Comparison of ENCODE assay signal across 12 cellular contexts in the genomic region with DNA sequence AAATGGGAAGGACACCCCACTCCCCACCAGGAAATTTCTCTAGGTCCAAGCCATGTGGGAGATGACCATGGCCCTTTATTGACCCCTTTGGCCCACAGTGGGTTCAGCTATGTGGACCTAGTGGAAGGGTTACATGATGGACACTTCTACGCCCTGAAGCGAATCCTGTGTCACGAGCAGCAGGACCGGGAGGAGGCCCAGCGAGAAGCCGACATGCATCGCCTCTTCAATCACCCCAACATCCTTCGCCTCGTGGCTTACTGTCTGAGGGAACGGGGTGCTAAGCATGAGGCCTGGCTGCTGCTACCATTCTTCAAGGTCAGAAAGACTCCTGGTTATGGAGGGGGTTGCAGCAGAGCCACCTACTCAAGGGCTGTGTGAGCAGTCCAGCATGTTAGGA. TPM values are rescaled to one million over a fixed set of nuclear protein-coding genes. Genes with fewer than 3 reads are reported as not detected.
DNase-seq lines count a peak whose midpoint lies in the region; ATAC-seq and TF ChIP-seq lines count a peak whose summit lies in the region.
"Had no signal": no experiment of that assay in that cellular context is flagged by ENCODE, and none has a peak within 500 bp of the region (broad histone marks: within the 10 kb centered on the region; RNA-seq: fewer than 3 reads in every experiment).

No MANE protein-coding gene starts in this region.

- no peak for TF ChIP-seq CTCF in activated CD8-positive, alpha-beta T cell treated with anti-CD3 and anti-CD28 coated beads for 36 hours (IDR thresholded peaks at IDR 0.05)
- TF ChIP-seq CTCF in stomach (IDR thresholded peaks at IDR 0.05): no peak

- TF ChIP-seq POLR2A in stomach (IDR thresholded peaks at IDR 0.05): no peak

- no peaks in the 10 kb centered on the region for H3K9me3 Mint-ChIP-seq in activated CD4-positive, alpha-beta T cell treated with anti-CD3 and anti-CD28 coated beads, Interleukin-2, amount 10 ng/mL, durations not matched to agents 7 days and 5 days
- no peaks in the 10 kb centered on the region for H3K9me3 Mint-ChIP-seq in activated CD8-positive, alpha-beta T cell treated with anti-CD3 and anti-CD28 coated beads for 36 hours

- peaks cover 77% of the 10 kb centered on the region for H3K4me1 Mint-ChIP-seq in activated CD4-positive, alpha-beta T cell treated with anti-CD3 and anti-CD28 coated beads, Interleukin-2, amount 10 ng/mL, durations not matched to agents 7 days and 5 days
- peaks cover 73% of the 10 kb centered on the region for H3K4me1 Mint-ChIP-seq in activated CD8-positive, alpha-beta T cell treated with anti-CD3 and anti-CD28 coated beads for 36 hours (ENCODE audit: low read depth)

- peak overlapping the region; percentile 99 for H3K27ac Mint-ChIP-seq in activated CD4-positive, alpha-beta T cell treated with anti-CD3 and anti-CD28 coated beads, Interleukin-2, amount 10 ng/mL, durations not matched to agents 7 days and 5 days
- H3K27ac Mint-ChIP-seq in activated CD8-positive, alpha-beta T cell treated with anti-CD3 and anti-CD28 coated beads for 36 hours: peak overlapping the region; percentile 91

- H3K9ac ChIP-seq in iPS-20b (ENCODE audit: low read depth, low read length): peak overlapping the region; percentile 98; the same call in 1 of the 2 replicates

- H3K36me3 Mint-ChIP-seq in activated CD4-positive, alpha-beta T cell treated with anti-CD3 and anti-CD28 coated beads, Interleukin-2, amount 10 ng/mL, durations not matched to agents 7 days and 5 days (ENCODE audit: low read depth): peaks cover 52% of the 10 kb centered on the region
- H3K36me3 Mint-ChIP-seq in activated CD8-positive, alpha-beta T cell treated with anti-CD3 and anti-CD28 coated beads for 36 hours (ENCODE audit: low read depth): peaks cover 48% of the 10 kb centered on the region

- H3K27me3 Mint-ChIP-seq in activated CD4-positive, alpha-beta T cell treated with anti-CD3 and anti-CD28 coated beads, Interleukin-2, amount 10 ng/mL, durations not matched to agents 7 days and 5 days: no peaks in the 10 kb centered on the region
- no peaks in the 10 kb centered on the region for H3K27me3 Mint-ChIP-seq in activated CD8-positive, alpha-beta T cell treated with anti-CD3 and anti-CD28 coated beads for 36 hours

- H3K36me3 ChIP-seq in iPS-20b (ENCODE audit: insufficient read depth, low read depth, low read length) (peaks cover 30% of the 10 kb centered on the region), stomach (peaks cover 14 to 41% (median 28%) of the 10 kb centered on the region in 4 donors)

- H3K27me3 ChIP-seq in iPS-20b (ENCODE audit: insufficient read depth, low read length) (peaks cover 5% of the 10 kb centered on the region), stomach (no peaks in the 10 kb centered on the region)
- H3K27me3 ChIP-seq: adrenal gland, esophagus muscularis mucosa had no signal

- WGBS in stomach, 5 donors: 90 to 96% (median 94%) methylated on average over 10 of the region's 10 CpGs

- DNase-seq in activated CD4-positive, alpha-beta T cell treated with anti-CD3 and anti-CD28 coated beads, Interleukin-2, amount 10 ng/mL, durations not matched to agents 7 days and 5 days: no peak
- DNase-seq in activated CD4-positive, alpha-beta T cell treated with anti-CD3 and anti-CD28 coated beads for 48 hours: no peak
- no peak for DNase-seq in activated CD8-positive, alpha-beta T cell treated with anti-CD3 and anti-CD28 coated beads for 36 hours
- DNase-seq in stomach (no peak), A172 (ENCODE audit: low spot score) (no peak), HCEC 1CT (no peak)

- POLR2A ChIA-PET in activated CD4-positive, alpha-beta T cell treated with anti-CD3 and anti-CD28 coated beads, Interleukin-2, amount 10 ng/mL, durations not matched to agents 7 days and 5 days (lab: Charles Lee): no interaction called here
- POLR2A ChIA-PET in activated CD8-positive, alpha-beta T cell treated with anti-CD3 and anti-CD28 coated beads for 36 hours (lab: Charles Lee): interaction anchor here (1.4 to 19.2 kb wide), 6 partner anchors 7 to 41 kb away, joined by 4 to 239 read pairs (median 6); a partner anchor contains a TSS

- no peaks in the 10 kb centered on the region for H3K9me3 ChIP-seq in iPS-20b (ENCODE audit: insufficient read depth, low read depth, low read length)
- H3K9me3 ChIP-seq in stomach: no peaks in the 10 kb centered on the region
- H3K9me3 ChIP-seq: adrenal gland, esophagus muscularis mucosa had no signal

- H3K27ac ChIP-seq in iPS-20b (ENCODE audit: low read length) (no peak overlapping the region), stomach (peak overlapping the region in 4 of 5 donors; percentile 94 to 98 (median 98))

- H3K4me3 Mint-ChIP-seq in activated CD4-positive, alpha-beta T cell treated with anti-CD3 and anti-CD28 coated beads, Interleukin-2, amount 10 ng/mL, durations not matched to agents 7 days and 5 days: peak overlapping the region; percentile 99
- H3K4me3 Mint-ChIP-seq in activated CD8-positive, alpha-beta T cell treated with anti-CD3 and anti-CD28 coated beads for 36 hours: peak overlapping the region; percentile 98

- CTCF ChIA-PET in activated CD4-positive, alpha-beta T cell treated with anti-CD3 and anti-CD28 coated beads, Interleukin-2, amount 10 ng/mL, durations not matched to agents 7 days and 5 days (lab: Charles Lee): interaction anchor here (1.5 to 2.9 kb wide), 3 partner anchors 8 to 44 kb away, joined by 6 to 15 read pairs (median 14); a partner anchor contains a TSS
- CTCF ChIA-PET in activated CD8-positive, alpha-beta T cell treated with anti-CD3 and anti-CD28 coated beads for 36 hours (lab: Charles Lee): interaction anchor here (1.0 to 3.0 kb wide), 5 partner anchors 8 to 52 kb away, joined by 3 to 24 read pairs (median 14); a partner anchor contains a TSS

- intact Hi-C loops in activated CD8-positive, alpha-beta T cell treated with anti-CD3 and anti-CD28 coated beads for 36 hours (cut with micrococcal nuclease): loop anchor here (5.0 kb wide), 1 partner anchor 51 kb away; no protein-coding TSS in a partner anchor
- intact Hi-C loops in stomach (cut with DNase I; ENCODE audit: low total_unique reads): no loop called here

- no peak for ATAC-seq in activated CD8-positive, alpha-beta T cell treated with anti-CD3 and anti-CD28 coated beads for 36 hours
- no peak for ATAC-seq in HG03342 (IDR thresholded peaks at IDR 0.05; ENCODE audit: unreplicated experiment)

- H3K4me3 ChIP-seq in iPS-20b (ENCODE audit: low read length) (peak overlapping the region; percentile 97; the same call in 1 of the 2 replicates), stomach (no peak overlapping the region)

- H3K4me1 ChIP-seq in iPS-20b (ENCODE audit: insufficient read depth, low read length) (peaks cover 11% of the 10 kb centered on the region), stomach (peaks cover 55 to 72% (median 70%) of the 10 kb centered on the region in 4 donors)

- TF ChIP-seq EP300 in stomach (IDR thresholded peaks at IDR 0.05): no peak

RNA-seq across cellular contexts. Expression of a gene that starts 1.3 kb away (rescaled TPM):
- total RNA-seq in activated CD4-positive, alpha-beta T cell treated with anti-CD3 and anti-CD28 coated beads, Interleukin-2, amount 10 ng/mL, durations not matched to agents 7 days and 5 days: 10 to 100 TPM; 33.0 to 33.5 TPM
- 10 to 100 TPM; 34.4 to 35.4 TPM for total RNA-seq in activated CD8-positive, alpha-beta T cell treated with anti-CD3 and anti-CD28 coated beads for 36 hours
- total RNA-seq in stomach: 10 to 100 TPM in 4 of 5 donors, 1 to 10 TPM in 1; 1.2 to 55.6 (median 23.7) TPM
- polyA plus RNA-seq in stomach: 10 to 100 TPM; 38.8 to 55.9 (median 45.1) TPM
- total RNA-seq in A172 (2014; rRNA removed; shearing (Covaris generic)): 16.3 and 23.1 TPM in 2 replicates

RNA-seq across cellular contexts. Expression of a gene that starts 1.3 kb away (rescaled TPM):
- 1 to 10 TPM; 3.3 to 3.4 TPM for total RNA-seq in activated CD4-positive, alpha-beta T cell treated with anti-CD3 and anti-CD28 coated beads, Interleukin-2, amount 10 ng/mL, durations not matched to agents 7 days and 5 days
- 1 to 10 TPM; 1.2 to 2.8 TPM for total RNA-seq in activated CD8-positive, alpha-beta T cell treated with anti-CD3 and anti-CD28 coated beads for 36 hours
- 10 to 100 TPM in 1 of 5 donors, 1 to 10 TPM in 2, under 1 TPM in 1, not detected in 1; 0.58 to 31.4 (median 4.5) TPM for total RNA-seq in stomach
- 1 to 10 TPM; 2.6 to 4.9 (median 2.6) TPM for polyA plus RNA-seq in stomach
- total RNA-seq in A172 (2014; rRNA removed; shearing (Covaris generic)): 9.6 and 12.1 TPM in 2 replicates

RNA-seq across cellular contexts. Expression of a gene that starts 6.5 kb away (rescaled TPM):
- not detected for total RNA-seq in activated CD4-positive, alpha-beta T cell treated with anti-CD3 and anti-CD28 coated beads, Interleukin-2, amount 10 ng/mL, durations not matched to agents 7 days and 5 days
- total RNA-seq in activated CD8-positive, alpha-beta T cell treated with anti-CD3 and anti-CD28 coated beads for 36 hours: not detected
- not detected for total RNA-seq in stomach
- not detected for polyA plus RNA-seq in stomach
- not detected in 2 replicates for total RNA-seq in A172 (2014; rRNA removed; shearing (Covaris generic))
- total RNA-seq: esophagus muscularis mucosa, H4, mononuclear cell had no signal

RNA-seq across cellular contexts. Expression of a gene that starts 7.2 kb away (rescaled TPM):
- 100 to 1,000 TPM; 261 to 339 TPM for total RNA-seq in activated CD4-positive, alpha-beta T cell treated with anti-CD3 and anti-CD28 coated beads, Interleukin-2, amount 10 ng/mL, durations not matched to agents 7 days and 5 days
- 100 to 1,000 TPM; 226 TPM for total RNA-seq in activated CD8-positive, alpha-beta T cell treated with anti-CD3 and anti-CD28 coated beads for 36 hours
- 100 to 1,000 TPM in 1 of 5 donors, 10 to 100 TPM in 4; 18.7 to 141 (median 27.2) TPM for total RNA-seq in stomach
- polyA plus RNA-seq in stomach: 10 to 100 TPM; 28.9 to 68.8 (median 51.0) TPM
- total RNA-seq in A172 (2014; rRNA removed; shearing (Covaris generic)): 106 and 115 TPM in 2 replicates

RNA-seq across cellular contexts. Expression of a gene that starts 17.0 kb away (rescaled TPM):
- total RNA-seq in activated CD4-positive, alpha-beta T cell treated with anti-CD3 and anti-CD28 coated beads, Interleukin-2, amount 10 ng/mL, durations not matched to agents 7 days and 5 days: 100 to 1,000 TPM in 1 of 2 experiments, 10 to 100 TPM in 1; 92.0 to 100 TPM
- 100 to 1,000 TPM; 216 to 217 TPM for total RNA-seq in activated CD8-positive, alpha-beta T cell treated with anti-CD3 and anti-CD28 coated beads for 36 hours
- 100 to 1,000 TPM in 3 of 5 donors, 10 to 100 TPM in 2; 33.9 to 263 (median 138) TPM for total RNA-seq in stomach
- 10 to 100 TPM; 27.8 to 36.6 (median 33.4) TPM for polyA plus RNA-seq in stomach
- total RNA-seq in A172 (2014; rRNA removed; shearing (Covaris generic)): 23.6 and 24.7 TPM in 2 replicates
